18 cellular contexts compared by ENCODE assay signal in the genomic region with DNA sequence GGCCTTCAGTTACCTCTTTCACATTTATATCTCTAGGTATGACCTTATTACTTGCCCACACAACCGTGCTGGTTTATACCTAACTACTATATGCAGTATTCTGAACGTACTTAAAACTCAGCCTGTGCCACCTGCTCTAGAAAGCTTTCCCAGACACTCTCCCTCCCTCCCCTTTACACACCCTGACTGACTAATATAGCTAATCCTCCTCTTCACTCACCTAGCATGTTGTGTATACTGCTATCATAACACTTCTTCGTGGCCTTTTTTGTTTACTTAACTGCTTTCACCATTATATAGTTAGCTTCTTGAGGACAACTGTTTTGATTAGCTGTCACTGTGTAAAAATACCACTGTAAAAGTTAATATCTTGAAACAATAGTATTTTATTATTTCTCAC. TPM values are rescaled to one million over a fixed set of nuclear protein-coding genes. Genes with fewer than 3 reads are reported as not detected.
DNase-seq lines count a peak whose midpoint lies in the region; ATAC-seq and TF ChIP-seq lines count a peak whose summit lies in the region.
"Had no signal": no experiment of that assay in that cellular context is flagged by ENCODE, and none has a peak within 500 bp of the region (broad histone marks: within the 10 kb centered on the region; RNA-seq: fewer than 3 reads in every experiment).

No MANE protein-coding gene starts in this region.

- H3K4me2 ChIP-seq in PC-3 (ENCODE audit: low read length) = 0 out of 2 replicates have a peak overlapping the region, but pooled peaks have one; percentile 5
- H3K4me2 ChIP-seq: A549 had no signal

- H2AFZ ChIP-seq in ACC112 (ENCODE audit: low read length, unreplicated experiment) (no peak overlapping the region), PC-3 (ENCODE audit: low read length) (no peak overlapping the region)

- H3K36me3 ChIP-seq in ACC112 (ENCODE audit: insufficient read depth, low read length) = 0 out of 2 replicates have a peak, but pooled peaks cover 4% of the 10 kb centered on the region
- no peaks in the 10 kb centered on the region for H3K36me3 ChIP-seq in PC-3 (ENCODE audit: low read depth, low read length)
- peaks cover 0 to 1% of the 10 kb centered on the region in 2 donors for H3K36me3 ChIP-seq in esophagus (ENCODE audit: control insufficient read depth in 2 of 2, insufficient read depth in 2 of 2, low read length in 1 of 2)
- H3K36me3 ChIP-seq: SJSA1 had no signal

- peak; percentile 76 for ATAC-seq in PC-3
- no peak for ATAC-seq in naive thymus-derived CD8-positive, alpha-beta T cell
- no peak for ATAC-seq in HG03342 (IDR thresholded peaks at IDR 0.05; ENCODE audit: unreplicated experiment)
- ATAC-seq: A549 had no signal

- H3K9me3 Mint-ChIP-seq in naive thymus-derived CD8-positive, alpha-beta T cell = no peaks in the 10 kb centered on the region
- no peaks in the 10 kb centered on the region for H3K9me3 Mint-ChIP-seq in activated CD4-positive, alpha-beta memory T cell treated with anti-CD3 and anti-CD28 coated beads for 36 hours
- H3K9me3 Mint-ChIP-seq: CD4-positive, alpha-beta T cell; H9 had no signal

- WGBS in esophagus, 2 donors = 54 to 58% methylated on average over 3 of the region's 3 CpGs

- H3K4me1 Mint-ChIP-seq in naive thymus-derived CD8-positive, alpha-beta T cell = peaks cover 0 to 2% (median under 1%) of the 10 kb centered on the region in 4 donors
- no peaks in the 10 kb centered on the region for H3K4me1 Mint-ChIP-seq in activated CD4-positive, alpha-beta memory T cell treated with anti-CD3 and anti-CD28 coated beads for 36 hours (ENCODE audit: low read depth)
- H3K4me1 Mint-ChIP-seq: H9 had no signal

- H3K27ac ChIP-seq in ACC112 (ENCODE audit: low read depth, low read length) (peak overlapping the region; percentile 26; the same call in 1 of the 2 replicates), PC-3 (ENCODE audit: low read length) (peak overlapping the region; percentile 37), esophagus (ENCODE audit: low read depth in 2 of 2, low read length in 1 of 2) (peak overlapping the region; percentile 53 to 82)
- H3K27ac ChIP-seq: A549, SJSA1 had no signal

- no peaks in the 10 kb centered on the region for H3K79me2 ChIP-seq in ACC112 (ENCODE audit: control insufficient read depth, insufficient read depth, low read length, unreplicated experiment)
- H3K79me2 ChIP-seq in PC-3 (ENCODE audit: low read length) = no peaks in the 10 kb centered on the region

- H3F3A ChIP-seq in PC-3 (ENCODE audit: low read length, unreplicated experiment) = peaks cover 8% of the 10 kb centered on the region

- peaks cover 0 to 64% (median 15%) of the 10 kb centered on the region in 3 donors for H3K36me3 Mint-ChIP-seq in naive thymus-derived CD8-positive, alpha-beta T cell
- H3K36me3 Mint-ChIP-seq in activated CD4-positive, alpha-beta memory T cell treated with anti-CD3 and anti-CD28 coated beads for 36 hours = peaks cover 11% of the 10 kb centered on the region

- intact Hi-C loops in PC-3 (cut with micrococcal nuclease) (no loop called here), posterior vena cava (cut with DNase I) (no loop called here)
- intact Hi-C loops in activated CD4-positive, alpha-beta memory T cell treated with anti-CD3 and anti-CD28 coated beads for 36 hours (cut with micrococcal nuclease) = no loop called here

- H3K9me3 ChIP-seq in PC-3 (ENCODE audit: low read length) (no peaks in the 10 kb centered on the region), esophagus (ENCODE audit: control insufficient read depth in 2 of 2, insufficient read depth in 1 of 2, low read depth in 1 of 2, low read length in 1 of 2) (no peaks in the 10 kb centered on the region)
- H3K9me3 ChIP-seq: A549, Caco-2, SJSA1 had no signal

- H3K27me3 Mint-ChIP-seq in naive thymus-derived CD8-positive, alpha-beta T cell = no peaks in the 10 kb centered on the region
- H3K27me3 Mint-ChIP-seq in activated CD4-positive, alpha-beta memory T cell treated with anti-CD3 and anti-CD28 coated beads for 36 hours = no peaks in the 10 kb centered on the region
- H3K27me3 Mint-ChIP-seq: CD4-positive, alpha-beta T cell had no signal

- H4K20me1 ChIP-seq in PC-3 (ENCODE audit: low read length) = no peaks in the 10 kb centered on the region; the same call in 1 of the 2 replicates

- no peak overlapping the region for H3K4me3 ChIP-seq in ACC112 (ENCODE audit: low read depth, low read length)
- H3K4me3 ChIP-seq in PC-3 (ENCODE audit: low read length) = no peak overlapping the region
- H3K4me3 ChIP-seq in esophagus (ENCODE audit: low read depth in 1 of 2, low read length in 2 of 2) = no peak overlapping the region
- H3K4me3 ChIP-seq: A549, SJSA1 had no signal

- POLR2A ChIA-PET in PC-3 (lab: Charles Lee; ENCODE audit: unreplicated experiment) = interaction anchor here (0.5 kb wide), 1 partner anchor 27 kb away, joined by 3 read pairs; no protein-coding TSS in a partner anchor
- POLR2A ChIA-PET in naive thymus-derived CD8-positive, alpha-beta T cell (lab: Charles Lee) = no interaction called here
- POLR2A ChIA-PET in activated CD4-positive, alpha-beta memory T cell treated with anti-CD3 and anti-CD28 coated beads for 36 hours (lab: Charles Lee) = no interaction called here

- H3K4me1 ChIP-seq in ACC112 (ENCODE audit: control insufficient read depth, insufficient read depth, low read length, unreplicated experiment) (peaks cover 22% of the 10 kb centered on the region), PC-3 (ENCODE audit: insufficient read depth, low read length) (peaks cover 36% of the 10 kb centered on the region), esophagus (ENCODE audit: control insufficient read depth in 2 of 2, insufficient read depth in 2 of 2, low read length in 1 of 2) (no peaks in the 10 kb centered on the region)
- H3K4me1 ChIP-seq: A549, Caco-2 had no signal

- H3K27ac Mint-ChIP-seq in naive thymus-derived CD8-positive, alpha-beta T cell = peak overlapping the region in 2 of 10 donors; percentile 10 to 23
- H3K27ac Mint-ChIP-seq in activated CD4-positive, alpha-beta memory T cell treated with anti-CD3 and anti-CD28 coated beads for 36 hours = no peak overlapping the region
- H3K27ac Mint-ChIP-seq: CD4-positive, alpha-beta T cell; H9 had no signal

- no peaks in the 10 kb centered on the region for H3K9me2 ChIP-seq in PC-3 (replicated peaks; ENCODE audit: low read length)

- no peak for TF ChIP-seq CTCF in PC-3 (conservative IDR thresholded peaks at IDR 0.05; ENCODE audit: low read depth, low read length)

- no TSS peak for BruUV-seq in PC-3 (replicated peaks; lab: Mats Ljungman, UMichigan)

- CTCF ChIA-PET in PC-3 (lab: Charles Lee) = interaction anchor here (0.7 kb wide), 1 partner anchor 13 kb away, joined by 7 read pairs; no protein-coding TSS in a partner anchor
- CTCF ChIA-PET in activated CD4-positive, alpha-beta memory T cell treated with anti-CD3 and anti-CD28 coated beads for 36 hours (lab: Charles Lee) = no interaction called here

- no peak overlapping the region for H3K4me3 Mint-ChIP-seq in naive thymus-derived CD8-positive, alpha-beta T cell
- H3K4me3 Mint-ChIP-seq in activated CD4-positive, alpha-beta memory T cell treated with anti-CD3 and anti-CD28 coated beads for 36 hours = no peak overlapping the region
- H3K4me3 Mint-ChIP-seq: CD4-positive, alpha-beta T cell; H9 had no signal

- no peaks in the 10 kb centered on the region for H3K27me3 ChIP-seq in ACC112 (ENCODE audit: insufficient read depth, low read length)
- no peaks in the 10 kb centered on the region for H3K27me3 ChIP-seq in PC-3 (ENCODE audit: low read length)
- no peaks in the 10 kb centered on the region for H3K27me3 ChIP-seq in esophagus (ENCODE audit: control insufficient read depth in 1 of 2, insufficient read depth in 2 of 2, low read length in 2 of 2)
- H3K27me3 ChIP-seq: SJSA1 had no signal

- no peak overlapping the region for H3K9ac ChIP-seq in PC-3 (ENCODE audit: low read length)

- DNase-seq in DMS53 (lab: John Stamatoyannopoulos, UW) (peak; percentile 73), PC-3 (peak; percentile 23), posterior vena cava (ENCODE audit: low spot score) (no peak)
- no peak for DNase-seq in naive thymus-derived CD8-positive, alpha-beta T cell
- DNase-seq in activated CD4-positive, alpha-beta memory T cell treated with anti-CD3 and anti-CD28 coated beads for 36 hours = no peak
- DNase-seq: Caco-2; CD4-positive, alpha-beta T cell; H9; Karpas-422; NCI-H1694; NCI-H2081 treated with DMSO at 0.1 percent for 48 hours; NCI-H446 treated with DMSO at 0.1 percent for 48 hours; NCI-H774 had no signal

RNA-seq across cellular contexts. Expression of gene RNF214, which starts 23.5 kb away (rescaled TPM):
- total RNA-seq in PC-3 (2014; rRNA removed) = 7.4 TPM in 2 replicates
- 1 to 10 TPM; 5.9 to 6.6 TPM for polyA plus RNA-seq in esophagus
- 10 to 100 TPM; 24.8 to 25.7 TPM for total RNA-seq in posterior vena cava
- 10 to 100 TPM; 28.8 to 30.3 TPM for total RNA-seq in naive thymus-derived CD8-positive, alpha-beta T cell
- polyA plus RNA-seq in naive thymus-derived CD8-positive, alpha-beta T cell = 10 to 100 TPM in 1 of 3 donors, 1 to 10 TPM in 2; 7.5 to 11.6 (median 9.3) TPM
- total RNA-seq in activated CD4-positive, alpha-beta memory T cell treated with anti-CD3 and anti-CD28 coated beads for 36 hours = 10 to 100 TPM; 16.9 to 18.3 TPM

RNA-seq across cellular contexts. Expression of gene PCSK7, which starts 24.1 kb away (rescaled TPM):
- 43.6 and 55.1 TPM in 2 replicates for total RNA-seq in PC-3 (2014; rRNA removed)
- polyA plus RNA-seq in esophagus = 10 to 100 TPM; 22.8 to 37.3 TPM
- 10 to 100 TPM; 41.9 to 48.6 TPM for total RNA-seq in posterior vena cava
- 100 to 1,000 TPM; 277 to 296 TPM for total RNA-seq in naive thymus-derived CD8-positive, alpha-beta T cell
- 10 to 100 TPM; 32.6 to 60.6 (median 47.8) TPM for polyA plus RNA-seq in naive thymus-derived CD8-positive, alpha-beta T cell
- total RNA-seq in activated CD4-positive, alpha-beta memory T cell treated with anti-CD3 and anti-CD28 coated beads for 36 hours = 100 to 1,000 TPM; 104 to 105 TPM

RNA-seq across cellular contexts. Expression of gene BACE1-AS, which starts 35.2 kb away (rescaled TPM):
- total RNA-seq in PC-3 (2014; rRNA removed) (3.6 and 3.7 TPM in 2 replicates), posterior vena cava (10 to 100 TPM in 1 of 2 donors, 1 to 10 TPM in 1; 9.7 to 10.1 TPM)
- polyA plus RNA-seq in esophagus = 1 to 10 TPM; 2.3 to 5.9 TPM
- 10 to 100 TPM; 10.5 to 11.6 TPM for total RNA-seq in naive thymus-derived CD8-positive, alpha-beta T cell
- under 1 TPM; 0.19 to 0.82 (median 0.21) TPM for polyA plus RNA-seq in naive thymus-derived CD8-positive, alpha-beta T cell
- 1 to 10 TPM; 3.9 to 5.4 TPM for total RNA-seq in activated CD4-positive, alpha-beta memory T cell treated with anti-CD3 and anti-CD28 coated beads for 36 hours

RNA-seq across cellular contexts. Expression of gene TAGLN, which starts 56.8 kb away (rescaled TPM):
- total RNA-seq in PC-3 (2014; rRNA removed) (8.0 and 10.3 TPM in 2 replicates), posterior vena cava (1,000 to 10,000 TPM; 5,409 to 9,264 TPM)
- 1,000 to 10,000 TPM in 1 of 2 donors, 100 to 1,000 TPM in 1; 469 to 1,217 TPM for polyA plus RNA-seq in esophagus
- total RNA-seq in naive thymus-derived CD8-positive, alpha-beta T cell = 10 to 100 TPM; 12.1 to 14.4 TPM
- under 1 TPM; 0.13 to 0.51 (median 0.21) TPM for polyA plus RNA-seq in naive thymus-derived CD8-positive, alpha-beta T cell
- total RNA-seq in activated CD4-positive, alpha-beta memory T cell treated with anti-CD3 and anti-CD28 coated beads for 36 hours = 1 to 10 TPM; 3.1 to 4.0 TPM

Comparison
In these comparisons a context has a peak if more than half of its experiments do, and no peak if none do; other contexts are left out.
1. DNase-seq: peak in DMS53 (single experiment) and PC-3 (single experiment); none in posterior vena cava (single experiment), naive thymus-derived CD8-positive, alpha-beta T cell (0 of 10) and activated CD4-positive, alpha-beta memory T cell treated with anti-CD3 and anti-CD28 coated beads for 36 hours (single experiment).
2. Peak in every context shown above with its lines, with median percentiles within 50 percentile points of each other: H3K27ac ChIP-seq.